ENCODE assay signal across 8 cellular contexts in genomic region chr21:29078884-29079765, GRCh38. TPM values are rescaled to one million over a fixed set of nuclear protein-coding genes. Genes with fewer than 3 reads are reported as not detected.
DNase-seq lines count a peak whose midpoint lies in the region; ATAC-seq and TF ChIP-seq lines count a peak whose summit lies in the region.

No MANE protein-coding gene starts in this region.

- 45% methylated on average over 7 of the region's 8 CpGs for WGBS in right lobe of liver (ENCODE audit: insufficient coverage, low coverage, low lambda C conversion rate, missing lambda C conversion rate)
- 59 to 74% methylated on average over 8 of the region's 8 CpGs for WGBS in sigmoid colon, 2 donors

- H3K27ac ChIP-seq in right lobe of liver (no peak overlapping the region), foreskin keratinocyte (no peak overlapping the region), sigmoid colon (no peak overlapping the region)

- DNase-seq in AML-193 (lab: John Stamatoyannopoulos, UW) = peak; percentile 79 to 83
- DNase-seq in activated CD4-positive, alpha-beta T cell treated with anti-CD3 and anti-CD28 coated beads for 48 hours = peak; percentile 55
- no peak for DNase-seq in right lobe of liver
- DNase-seq in foreskin keratinocyte = no peak
- no peak for DNase-seq in NCI-H526 treated with DMSO at 0.1 percent for 48 hours (lab: John Stamatoyannopoulos, UW)
- DNase-seq in sigmoid colon = no peak

- H3K4me1 ChIP-seq in right lobe of liver = peaks cover 0 to 13% (median 0%) of the 10 kb centered on the region in 4 donors
- peaks cover 19% of the 10 kb centered on the region for H3K4me1 ChIP-seq in foreskin keratinocyte
- H3K4me1 ChIP-seq in sigmoid colon = peaks cover 0 to 3% (median 1%) of the 10 kb centered on the region in 4 donors

- H3K36me3 ChIP-seq in right lobe of liver (no peaks in the 10 kb centered on the region), sigmoid colon (no peaks in the 10 kb centered on the region)

- ATAC-seq in GM19023 (IDR thresholded peaks at IDR 0.05; ENCODE audit: unreplicated experiment) = peak; percentile 51
- ATAC-seq in HG03469 (IDR thresholded peaks at IDR 0.05; ENCODE audit: unreplicated experiment) = peak; percentile 37
- ATAC-seq in right lobe of liver = peak in 3 of 4 donors; percentile 13 to 18 (median 16)
- ATAC-seq in foreskin keratinocyte = no peak

- TF ChIP-seq CTCF in right lobe of liver (IDR thresholded peaks at IDR 0.05) (no peak), foreskin keratinocyte (conservative IDR thresholded peaks at IDR 0.05) (no peak), sigmoid colon (IDR thresholded peaks at IDR 0.05) (no peak)

- intact Hi-C loops in right lobe of liver (cut with DNase I) = no loop called here
- intact Hi-C loops in sigmoid colon (cut with DNase I) = no loop called here

- TF ChIP-seq POLR2A in right lobe of liver (IDR thresholded peaks at IDR 0.05) = no peak
- TF ChIP-seq POLR2A in sigmoid colon (IDR thresholded peaks at IDR 0.05) = no peak

- H3K27me3 ChIP-seq in right lobe of liver (no peaks in the 10 kb centered on the region), foreskin keratinocyte (no peaks in the 10 kb centered on the region), sigmoid colon (no peaks in the 10 kb centered on the region)

- TF ChIP-seq EP300 in sigmoid colon (IDR thresholded peaks at IDR 0.05) = no peak

- H3K4me3 ChIP-seq in right lobe of liver (no peak overlapping the region), sigmoid colon (no peak overlapping the region)

- H3K9me3 ChIP-seq in right lobe of liver (no peaks in the 10 kb centered on the region), sigmoid colon (no peaks in the 10 kb centered on the region)

RNA-seq across cellular contexts. Expression of gene CCT8, which starts 5.7 kb away (rescaled TPM):
- total RNA-seq in right lobe of liver (10 to 100 TPM; 34.3 to 83.1 (median 55.0) TPM), foreskin keratinocyte (236 and 264 TPM in 2 replicates), sigmoid colon (10 to 100 TPM; 67.3 to 99.1 (median 85.9) TPM)
- polyA plus RNA-seq in foreskin keratinocyte (184 and 228 TPM in 2 replicates), sigmoid colon (100 to 1,000 TPM; 100 to 122 (median 101) TPM)

RNA-seq across cellular contexts. Expression of gene MAP3K7CL, which starts 51.3 kb away (rescaled TPM):
- total RNA-seq in right lobe of liver (1 to 10 TPM; 2.0 to 3.5 (median 2.8) TPM), foreskin keratinocyte (14.5 and 15.0 TPM in 2 replicates), sigmoid colon (10 to 100 TPM in 1 of 4 donors, 1 to 10 TPM in 3; 4.4 to 12.2 (median 5.3) TPM)
- polyA plus RNA-seq in foreskin keratinocyte (12.3 and 12.4 TPM in 2 replicates), sigmoid colon (1 to 10 TPM; 2.3 to 4.8 (median 4.1) TPM)

RNA-seq across cellular contexts. Expression of gene USP16, which starts 54.7 kb away (rescaled TPM):
- total RNA-seq in right lobe of liver (10 to 100 TPM; 14.1 to 20.5 (median 17.4) TPM), foreskin keratinocyte (31.8 and 33.0 TPM in 2 replicates), sigmoid colon (10 to 100 TPM; 37.8 to 53.5 (median 39.7) TPM)
- polyA plus RNA-seq in foreskin keratinocyte (11.6 and 14.3 TPM in 2 replicates), sigmoid colon (10 to 100 TPM; 25.3 to 30.1 (median 28.8) TPM)

RNA-seq across cellular contexts. Expression of gene RWDD2B, which starts 60.0 kb away (rescaled TPM):
- total RNA-seq in right lobe of liver (10 to 100 TPM; 11.6 to 22.0 (median 14.7) TPM), foreskin keratinocyte (19.3 and 22.6 TPM in 2 replicates), sigmoid colon (10 to 100 TPM; 15.7 to 21.9 (median 18.4) TPM)
- polyA plus RNA-seq in foreskin keratinocyte (17.7 and 18.3 TPM in 2 replicates), sigmoid colon (10 to 100 TPM in 2 of 3 donors, 1 to 10 TPM in 1; 9.6 to 10.6 (median 10.4) TPM)

Comparison
In these comparisons a context has a peak if more than half of its experiments do, and no peak if none do; other contexts are left out.
1. DNase-seq: peak in AML-193 (2 of 2) and activated CD4-positive, alpha-beta T cell treated with anti-CD3 and anti-CD28 coated beads for 48 hours (single experiment); none in right lobe of liver (0 of 3), foreskin keratinocyte (0 of 2), NCI-H526 treated with DMSO at 0.1 percent for 48 hours (single experiment) and sigmoid colon (single experiment).